In genomic region chr17:61380836-61381525, GRCh38 we compare ENCODE assay signal across 30 cellular contexts. TPM values are rescaled to one million over a fixed set of nuclear protein-coding genes. Genes with fewer than 3 reads are reported as not detected.
DNase-seq lines count a peak whose midpoint lies in the region; ATAC-seq and TF ChIP-seq lines count a peak whose summit lies in the region.
"Had no signal": no experiment of that assay in that cellular context is flagged by ENCODE, and none has a peak within 500 bp of the region (broad histone marks: within the 10 kb centered on the region; RNA-seq: fewer than 3 reads in every experiment).

No MANE protein-coding gene starts in this region.

- H3K18ac ChIP-seq in neuronal stem cell (ENCODE audit: low read length) (no peak overlapping the region), H9 (ENCODE audit: insufficient read length, low read depth, low read length) (no peak overlapping the region)

- no peaks in the 10 kb centered on the region for H4K20me1 ChIP-seq in H9 (ENCODE audit: control insufficient read depth, insufficient read depth, insufficient read length)

- no peak for TF ChIP-seq CTCF in cardiac muscle cell (IDR thresholded peaks at IDR 0.05; ENCODE audit: low read depth, low read length)
- TF ChIP-seq CTCF in glutamatergic neuron (IDR thresholded peaks at IDR 0.05; ENCODE audit: partially characterized antibody, unreplicated experiment), result no peak
- TF ChIP-seq CTCF in WTC11 (IDR thresholded peaks at IDR 0.05), result no peak
- no peak for TF ChIP-seq CTCF in prostate gland (IDR thresholded peaks at IDR 0.05)
- no peak for TF ChIP-seq CTCF in H9 (conservative IDR thresholded peaks at IDR 0.05)

- no peak overlapping the region for H3K27ac Mint-ChIP-seq in glutamatergic neuron (ENCODE audit: unreplicated experiment)
- no peak overlapping the region for H3K27ac Mint-ChIP-seq in WTC11
- H3K27ac Mint-ChIP-seq in H9, result no peak overlapping the region
- H3K27ac Mint-ChIP-seq: effector memory CD8-positive, alpha-beta T cell had no signal

- H3K27ac ChIP-seq in cardiac muscle cell, result peak overlapping the region; percentile 22
- H3K27ac ChIP-seq in neuronal stem cell (replicated peaks; ENCODE audit: low read length), result no peak overlapping the region
- H3K27ac ChIP-seq in prostate gland, result no peak overlapping the region
- no peak overlapping the region for H3K27ac ChIP-seq in H9 (ENCODE audit: insufficient read length, low read depth, low read length)
- H3K27ac ChIP-seq: SJSA1 had no signal

- H3K79me1 ChIP-seq in neuronal stem cell (ENCODE audit: low read depth, low read length) (no peaks in the 10 kb centered on the region), H9 (ENCODE audit: insufficient read depth, low read depth, low read length, poor library complexity, severe bottlenecking) (no peaks in the 10 kb centered on the region)

- ATAC-seq in WTC11, result no peak
- ATAC-seq: effector memory CD8-positive, alpha-beta T cell; left lung had no signal

- peaks cover 12% of the 10 kb centered on the region for H3K27me3 Mint-ChIP-seq in glutamatergic neuron (ENCODE audit: unreplicated experiment)
- no peaks in the 10 kb centered on the region; the same call in 1 of the 2 replicates for H3K27me3 Mint-ChIP-seq in WTC11 (ENCODE audit: low read depth)
- H3K27me3 Mint-ChIP-seq in H9 (ENCODE audit: low read depth), result no peaks in the 10 kb centered on the region; the same call in 1 of the 2 replicates
- H3K27me3 Mint-ChIP-seq: central memory CD8-positive, alpha-beta T cell; effector memory CD8-positive, alpha-beta T cell; naive B cell had no signal

- H3K9me3 Mint-ChIP-seq in glutamatergic neuron (ENCODE audit: unreplicated experiment) (peaks cover 10% of the 10 kb centered on the region), WTC11 (no peaks in the 10 kb centered on the region), H9 (no peaks in the 10 kb centered on the region)
- H3K9me3 Mint-ChIP-seq: central memory CD8-positive, alpha-beta T cell; effector memory CD8-positive, alpha-beta T cell; naive B cell had no signal

- H3K14ac ChIP-seq in neuronal stem cell (ENCODE audit: low read length) (no peak overlapping the region), H9 (ENCODE audit: insufficient read depth, low read length) (no peak overlapping the region)

- H2BK120ac ChIP-seq in neuronal stem cell (ENCODE audit: low read depth, low read length) (no peak overlapping the region), H9 (ENCODE audit: low read depth, low read length, poor library complexity, severe bottlenecking) (no peak overlapping the region)

- DNase-seq in cardiac muscle cell (ENCODE audit: low read depth in 1 of 2, low spot score in 1 of 2) (no peak), cardiac septum (ENCODE audit: low spot score) (no peak), glutamatergic neuron (peak; percentile 60), neuronal stem cell (ENCODE audit: low spot score) (no peak), NCI-H1417 treated with DMSO at 0.1 percent for 48 hours (lab: John Stamatoyannopoulos, UW) (no peak), WTC11 (ENCODE audit: low spot score) (no peak), prostate gland (ENCODE audit: low spot score) (no peak), H9 (no peak)
- DNase-seq: ACHN; activated CD4-positive, alpha-beta T cell treated with anti-CD3 and anti-CD28 coated beads, Interleukin-2, amount 50 U/mL, for 1 hour; activated CD4-positive, CD25-positive, alpha-beta regulatory T cell; activated naive CD4-positive, alpha-beta T cell treated with Interleukin-2 at 50 U/mL for 16 hours; activated T-cell treated with anti-CD3 and anti-CD28 coated beads, Interleukin-2, amount 50 U/mL, for 48 hours; DMS153; effector memory CD8-positive, alpha-beta T cell; Karpas-422; midbrain; naive B cell; NCI-H2107; NCI-H446; NCI-H774; occipital lobe; stimulated activated CD4-positive, alpha-beta T cell treated with anti-CD3 and anti-CD28 coated beads, Interleukin-1b, Interleukin-23, amount 100 ng/mL, for 48 hours; stimulated activated naive CD4-positive, alpha-beta T cell treated with Interleukin-2 at 50 U/mL for 16 hours; T-helper 1 cell had no signal

- CTCF ChIA-PET in WTC11 (lab: Charles Lee), result no interaction called here

- H3K4me3 ChIP-seq in cardiac muscle cell (no peak overlapping the region), neuronal stem cell (ENCODE audit: low read length in 2 of 2) (no peak overlapping the region), prostate gland (no peak overlapping the region)
- H3K4me3 ChIP-seq: left lung, SJSA1, skin epidermis had no signal

- no peak overlapping the region for H3K4me2 ChIP-seq in neuronal stem cell (ENCODE audit: insufficient read depth, low read length, poor library complexity, severe bottlenecking)
- H3K4me2 ChIP-seq in H9 (ENCODE audit: insufficient read depth, insufficient read length, low read length), result no peak overlapping the region

- intact Hi-C loops in cardiac septum (cut with DNase I), result no loop called here
- intact Hi-C loops in prostate gland (cut with DNase I), result no loop called here

- no CpG with 5 or more reads among the region's 18 CpGs for WGBS in neuronal stem cell (ENCODE audit: extremely low coverage in 2 of 2, insufficient read length in 2 of 2, insufficient replicate concordance in 1 of 2), 2 donors
- 94% methylated on average over 18 of the region's 18 CpGs for WGBS in prostate gland
- no CpG with 5 or more reads among the region's 18 CpGs for WGBS in H9 (ENCODE audit: extremely low coverage, insufficient read length, low lambda C conversion rate)

- H3T11ph ChIP-seq in H9 (ENCODE audit: low read length), result no peak overlapping the region

- H2BK15ac ChIP-seq in neuronal stem cell (ENCODE audit: low read length), result no peak overlapping the region
- no peak overlapping the region for H2BK15ac ChIP-seq in H9 (ENCODE audit: low read depth, low read length)

- H3K23ac ChIP-seq in neuronal stem cell (ENCODE audit: low read depth, low read length, poor library complexity), result peak overlapping the region; percentile 92
- no peak overlapping the region for H3K23ac ChIP-seq in H9 (ENCODE audit: insufficient read length, low read depth, low read length)

- H3K79me2 ChIP-seq in H9 (ENCODE audit: insufficient read depth, low read length), result no peaks in the 10 kb centered on the region

- H3K27me3 ChIP-seq in cardiac muscle cell (no peaks in the 10 kb centered on the region), neuronal stem cell (ENCODE audit: control insufficient read depth in 3 of 3, insufficient read depth in 3 of 3, low read depth in 1 of 3, low read length in 3 of 3) (peaks cover 0 to 2% (median 0%) of the 10 kb centered on the region in 3 experiments), prostate gland (replicated peaks; ENCODE audit: insufficient read depth) (no peaks in the 10 kb centered on the region), H9 (ENCODE audit: insufficient read depth, low read length) (no peaks in the 10 kb centered on the region)
- H3K27me3 ChIP-seq: left lung, SJSA1 had no signal

- no peak overlapping the region for H2BK20ac ChIP-seq in H9 (ENCODE audit: low read depth, low read length, poor library complexity, severe bottlenecking)

- H2AFZ ChIP-seq in neuronal stem cell (ENCODE audit: low read length), result no peak overlapping the region
- H2AFZ ChIP-seq in H9 (ENCODE audit: low read length), result no peak overlapping the region

- no peaks in the 10 kb centered on the region for H3K36me3 Mint-ChIP-seq in glutamatergic neuron (ENCODE audit: unreplicated experiment)
- H3K36me3 Mint-ChIP-seq in WTC11, result no peaks in the 10 kb centered on the region
- no peaks in the 10 kb centered on the region for H3K36me3 Mint-ChIP-seq in H9 (ENCODE audit: insufficient read depth in 1 of 3, low read depth in 3 of 3)

- H4K91ac ChIP-seq in neuronal stem cell (ENCODE audit: low read depth, low read length, poor library complexity) (no peak overlapping the region), H9 (ENCODE audit: insufficient read length, low read depth, low read length) (no peak overlapping the region)

- no peak overlapping the region for H2AK5ac ChIP-seq in neuronal stem cell (ENCODE audit: low read depth, low read length)
- H2AK5ac ChIP-seq in H9 (ENCODE audit: insufficient read length, low read length), result no peak overlapping the region

- no peaks in the 10 kb centered on the region for H3K36me3 ChIP-seq in cardiac muscle cell
- H3K36me3 ChIP-seq in neuronal stem cell (replicated peaks in 1 of 2; ENCODE audit: control insufficient read depth in 2 of 2, insufficient read depth in 2 of 2, low read length in 2 of 2), result no peaks in the 10 kb centered on the region
- no peaks in the 10 kb centered on the region for H3K36me3 ChIP-seq in prostate gland
- H3K36me3 ChIP-seq: left lung, SJSA1 had no signal

- no peak overlapping the region for H3K9ac ChIP-seq in neuronal stem cell (ENCODE audit: low read depth, low read length, poor library complexity)
- no peak overlapping the region for H3K9ac ChIP-seq in H9 (ENCODE audit: extremely low read depth, insufficient read length, low read length)

- H3K4me3 Mint-ChIP-seq in glutamatergic neuron (ENCODE audit: unreplicated experiment) (no peak overlapping the region), WTC11 (no peak overlapping the region), H9 (no peak overlapping the region)
- H3K4me3 Mint-ChIP-seq: central memory CD8-positive, alpha-beta T cell; effector memory CD8-positive, alpha-beta T cell; naive B cell had no signal

- H4K8ac ChIP-seq in neuronal stem cell (ENCODE audit: low read depth, low read length) (no peak overlapping the region), H9 (replicated peaks; ENCODE audit: insufficient read length, low read depth, low read length) (no peak overlapping the region)

- no peak overlapping the region for H2BK5ac ChIP-seq in neuronal stem cell (ENCODE audit: low read length)
- H2BK5ac ChIP-seq in H9 (ENCODE audit: insufficient read length, low read length), result no peak overlapping the region

- H4K5ac ChIP-seq in H9 (ENCODE audit: insufficient read length, low read depth, low read length), result no peak overlapping the region

- H2BK12ac ChIP-seq in neuronal stem cell (ENCODE audit: low read length) (no peak overlapping the region), H9 (ENCODE audit: insufficient read length, low read depth, low read length) (no peak overlapping the region)

- peaks cover 20% of the 10 kb centered on the region for H3K4me1 Mint-ChIP-seq in glutamatergic neuron (ENCODE audit: low read depth, unreplicated experiment)
- H3K4me1 Mint-ChIP-seq in WTC11, result peaks cover 12% of the 10 kb centered on the region; the same call in 1 of the 2 replicates
- H3K4me1 Mint-ChIP-seq in H9, result peaks cover 17 to 31% of the 10 kb centered on the region in 2 experiments
- H3K4me1 Mint-ChIP-seq: central memory CD8-positive, alpha-beta T cell; naive B cell had no signal

- H3K4ac ChIP-seq in neuronal stem cell (ENCODE audit: low read length) (no peak overlapping the region), H9 (ENCODE audit: low read depth, low read length) (no peak overlapping the region)

- no peak for TF ChIP-seq POLR2A in prostate gland (IDR thresholded peaks at IDR 0.05)

- no peaks in the 10 kb centered on the region for H3K23me2 ChIP-seq in H9 (ENCODE audit: insufficient read length, low read depth, low read length, poor library complexity, severe bottlenecking)

- POLR2A ChIA-PET in WTC11 (lab: Charles Lee), result no interaction called here

- no peak overlapping the region for H3K56ac ChIP-seq in H9 (ENCODE audit: insufficient read length, low read depth, low read length)

- H3K4me1 ChIP-seq in cardiac muscle cell (ENCODE audit: low read depth), result peaks cover 71% of the 10 kb centered on the region
- peaks cover 2 to 15% of the 10 kb centered on the region in 2 donors for H3K4me1 ChIP-seq in neuronal stem cell (ENCODE audit: control insufficient read depth in 2 of 2, insufficient read depth in 1 of 2, low read depth in 1 of 2, low read length in 2 of 2)
- H3K4me1 ChIP-seq in prostate gland (replicated peaks), result no peaks in the 10 kb centered on the region
- H3K4me1 ChIP-seq in H9 (ENCODE audit: insufficient read depth, low read length), result no peaks in the 10 kb centered on the region
- H3K4me1 ChIP-seq: left lung, SJSA1 had no signal

- H3K9me3 ChIP-seq in cardiac muscle cell (ENCODE audit: low read depth), result no peaks in the 10 kb centered on the region
- no peaks in the 10 kb centered on the region for H3K9me3 ChIP-seq in neuronal stem cell (replicated peaks in 1 of 2; ENCODE audit: control insufficient read depth in 2 of 2, insufficient read depth in 1 of 2, low read depth in 1 of 2, low read length in 2 of 2)
- no peaks in the 10 kb centered on the region for H3K9me3 ChIP-seq in prostate gland
- no peaks in the 10 kb centered on the region for H3K9me3 ChIP-seq in H9 (ENCODE audit: control insufficient read depth, low read depth, low read length)
- H3K9me3 ChIP-seq: left lung, SJSA1 had no signal

RNA-seq across cellular contexts. Expression of gene TBX2, which starts 18.7 kb away (rescaled TPM):
- 228 and 273 TPM in 2 replicates for total RNA-seq in cardiac muscle cell
- polyA plus RNA-seq in cardiac muscle cell, result 193 and 212 TPM in 2 replicates
- 17.2 TPM for total RNA-seq in cardiac septum
- total RNA-seq in glutamatergic neuron (ENCODE audit: unreplicated experiment), result 5.4 TPM
- polyA plus RNA-seq in neuronal stem cell (2013, experiment 1 of 2), result not detected
- polyA plus RNA-seq in neuronal stem cell (2013, experiment 2 of 2), result not detected
- 0.09 to 0.41 TPM (median 0.21 TPM) in 3 replicates for total RNA-seq in WTC11 (2021)
- total RNA-seq in prostate gland, result 10 to 100 TPM in 1 of 2 donors, 1 to 10 TPM in 1; 9.2 to 34.1 TPM
- not detected in 2 replicates for total RNA-seq in H9 (2021)
- total RNA-seq: H1 had no signal
- polyA plus RNA-seq: H1 had no signal
